Comparison of ENCODE assay signal across 14 cellular contexts in genomic region chr5:149414405-149415244, GRCh38. TPM values are rescaled to one million over a fixed set of nuclear protein-coding genes. Genes with fewer than 3 reads are reported as not detected.
A peak's percentile ranks its signal among the peaks of the same experiment; 100 is the strongest.
DNase-seq lines count a peak whose midpoint lies in the region; ATAC-seq, FAIRE-seq and TF ChIP-seq lines count a peak whose summit lies in the region.
"Had no signal": no experiment of that assay in that cellular context is flagged by ENCODE, and none has a peak within 500 bp of the region (broad histone marks: within the 10 kb centered on the region; RNA-seq: fewer than 3 reads in every experiment).

No MANE protein-coding gene starts in this region.

- no peak for ATAC-seq in lower lobe of right lung
- no peak for ATAC-seq in activated CD8-positive, alpha-beta T cell treated with anti-CD3 and anti-CD28 coated beads for 36 hours
- ATAC-seq in CD8-positive, alpha-beta T cell = no peak
- ATAC-seq: stimulated activated effector memory CD8-positive, alpha-beta T cell treated with anti-CD3 and anti-CD28 coated beads, Interleukin-12 subunit alpha, Interleukin-12 subunit beta, amount 100 ng/mL, for 72 hours had no signal

- 92% methylated on average over 8 of the region's 9 CpGs; no CpG with 5 or more reads in 1 of the 2 experiments for WGBS in H1 (ENCODE audit: extremely low coverage in 1 of 2, insufficient coverage in 1 of 2, insufficient read length in 1 of 2, insufficient replicate concordance in 2 of 2, low coverage in 1 of 2, low lambda C conversion rate in 2 of 2, missing lambda C conversion rate in 1 of 2), 2 experiments

- no peaks in the 10 kb centered on the region for H3K27me3 Mint-ChIP-seq in activated CD8-positive, alpha-beta T cell treated with anti-CD3 and anti-CD28 coated beads for 36 hours
- peaks cover 5% of the 10 kb centered on the region for H3K27me3 Mint-ChIP-seq in CD8-positive, alpha-beta T cell (ENCODE audit: low read depth)
- H3K27me3 Mint-ChIP-seq: activated T-cell treated with anti-CD3 and anti-CD28 coated beads, Interleukin-2, amount 50 U/mL, for 24 hours had no signal

- H3K4ac ChIP-seq in H1 (replicated peaks; ENCODE audit: insufficient read length, low read depth, low read length) = no peak overlapping the region

- no peak overlapping the region for H2BK120ac ChIP-seq in H1 (replicated peaks; ENCODE audit: low read depth, low read length)

- no peak overlapping the region for H2AK5ac ChIP-seq in H1 (ENCODE audit: low read depth, low read length)

- no peak overlapping the region for H2BK15ac ChIP-seq in H1 (ENCODE audit: low read length)

- H4K5ac ChIP-seq in H1 (ENCODE audit: insufficient read length, low read depth, low read length) = no peak overlapping the region

- TF ChIP-seq CTCF in HEK293 (tag by site-specific recombination; IDR thresholded peaks at IDR 0.05) (no peak), H1 (IDR thresholded peaks at IDR 0.05; ENCODE audit: control extremely low read depth in 1 of 3, insufficient read depth in 1 of 3, low read depth in 1 of 3, low read length in 3 of 3) (no peak), lower lobe of right lung (IDR thresholded peaks at IDR 0.05) (no peak), kidney (IDR thresholded peaks at IDR 0.05; ENCODE audit: borderline replicate concordance, extremely low read depth, insufficient read depth) (no peak)
- no peak for TF ChIP-seq CTCF in activated CD8-positive, alpha-beta T cell treated with anti-CD3 and anti-CD28 coated beads for 36 hours (IDR thresholded peaks at IDR 0.05)
- no peak for TF ChIP-seq CTCF in CD8-positive, alpha-beta T cell (IDR thresholded peaks at IDR 0.05)

- H4K8ac ChIP-seq in H1 (ENCODE audit: extremely low read depth, insufficient read depth, low read length) = no peak overlapping the region

- no peak overlapping the region for H3K23ac ChIP-seq in H1 (ENCODE audit: insufficient read length)

- H2BK20ac ChIP-seq in H1 (ENCODE audit: low read length) = no peak overlapping the region

- TF ChIP-seq EP300 in H1 (IDR thresholded peaks at IDR 0.05; ENCODE audit: borderline replicate concordance in 1 of 2, low read depth in 2 of 2, low read length in 2 of 2) = no peak

- H3K4me3 Mint-ChIP-seq in activated CD8-positive, alpha-beta T cell treated with anti-CD3 and anti-CD28 coated beads for 36 hours = no peak overlapping the region
- H3K4me3 Mint-ChIP-seq in CD8-positive, alpha-beta T cell = no peak overlapping the region
- H3K4me3 Mint-ChIP-seq: activated T-cell treated with anti-CD3 and anti-CD28 coated beads, Interleukin-2, amount 50 U/mL, for 24 hours; central memory CD8-positive, alpha-beta T cell; naive B cell; stimulated activated effector memory CD8-positive, alpha-beta T cell treated with anti-CD3 and anti-CD28 coated beads, Interleukin-12 subunit alpha, Interleukin-12 subunit beta, amount 100 ng/mL, for 72 hours had no signal

- H3K23me2 ChIP-seq in H1 (ENCODE audit: low read depth, low read length) = no peaks in the 10 kb centered on the region

- H2BK12ac ChIP-seq in H1 (ENCODE audit: low read depth, low read length) = no peak overlapping the region

- no peak for DNase-seq in H1 (ENCODE audit: low read depth in 1 of 2, low spot score in 2 of 2)
- no peak for DNase-seq in lower lobe of right lung
- DNase-seq in activated CD8-positive, alpha-beta T cell treated with anti-CD3 and anti-CD28 coated beads for 36 hours = no peak
- DNase-seq in kidney = no peak
- DNase-seq in effector CD8-positive, alpha-beta T cell (lab: John Stamatoyannopoulos, UW) = no peak
- DNase-seq in CD8-positive, alpha-beta T cell = no peak
- DNase-seq: activated T-cell treated with anti-CD3 and anti-CD28 coated beads, Interleukin-2, amount 50 U/mL, for 24 hours; hippocampal formation; naive B cell had no signal

- no peaks in the 10 kb centered on the region for H3K79me1 ChIP-seq in H1 (ENCODE audit: low read depth, low read length)

- no peaks in the 10 kb centered on the region for H3K4me1 Mint-ChIP-seq in activated CD8-positive, alpha-beta T cell treated with anti-CD3 and anti-CD28 coated beads for 36 hours (ENCODE audit: low read depth)
- no peaks in the 10 kb centered on the region for H3K4me1 Mint-ChIP-seq in CD8-positive, alpha-beta T cell (ENCODE audit: low read depth)
- H3K4me1 Mint-ChIP-seq: central memory CD8-positive, alpha-beta T cell; stimulated activated effector memory CD8-positive, alpha-beta T cell treated with anti-CD3 and anti-CD28 coated beads, Interleukin-12 subunit alpha, Interleukin-12 subunit beta, amount 100 ng/mL, for 72 hours had no signal

- CTCF ChIA-PET in HEK293 (lab: Yijun Ruan, JAX) = interaction anchor here (0.5 to 4.4 kb wide), 7 partner anchors 14 to 225 kb away, joined by 4 to 17 read pairs (median 4); no protein-coding TSS in a partner anchor
- CTCF ChIA-PET in H1 (lab: Charles Lee; ENCODE audit: partially characterized antibody) = interaction anchor here (1.0 to 15.4 kb wide), 9 partner anchors 9 to 47 kb away, joined by 3 to 315 read pairs (median 9); no protein-coding TSS in a partner anchor
- CTCF ChIA-PET in activated CD8-positive, alpha-beta T cell treated with anti-CD3 and anti-CD28 coated beads for 36 hours (lab: Charles Lee) = interaction anchor here (0.9 to 1.6 kb wide), 2 partner anchors 17 to 151 kb away, joined by 3 to 4 read pairs; no protein-coding TSS in a partner anchor
- CTCF ChIA-PET in CD8-positive, alpha-beta T cell (lab: Charles Lee) = interaction anchor here (0.9 to 2.0 kb wide), 2 partner anchors 20 to 149 kb away, joined by 4 to 7 read pairs; no protein-coding TSS in a partner anchor

- H3K27me3 ChIP-seq in H1 (replicated peaks in 1 of 4; ENCODE audit: control insufficient read depth in 3 of 4, extremely low read depth in 1 of 4, insufficient read depth in 3 of 4, low read length in 3 of 4) (no peaks in the 10 kb centered on the region), lower lobe of right lung (ENCODE audit: low read depth) (no peaks in the 10 kb centered on the region), subcutaneous abdominal adipose tissue (ENCODE audit: control insufficient read depth in 5 of 5, insufficient read depth in 4 of 5, low read length in 5 of 5) (no peaks in the 10 kb centered on the region)
- no peaks in the 10 kb centered on the region for H3K27me3 ChIP-seq in CD8-positive, alpha-beta T cell (ENCODE audit: insufficient read depth, low read length)

- H3K27ac ChIP-seq in HEK293 (ENCODE audit: extremely low read depth, low read depth, low read length) (no peak overlapping the region), H1 (ENCODE audit: low read depth, low read length) (no peak overlapping the region), lower lobe of right lung (peak overlapping the region; percentile 73), subcutaneous abdominal adipose tissue (ENCODE audit: low read depth, low read length) (peak overlapping the region; percentile 97), kidney (ENCODE audit: low read depth in 2 of 2, low read length in 2 of 2) (peak overlapping the region in 1 of 2 donors; percentile 25)
- no peak overlapping the region for H3K27ac ChIP-seq in CD8-positive, alpha-beta T cell (ENCODE audit: low read depth, low read length)

- H3K18ac ChIP-seq in H1 (ENCODE audit: extremely low read depth, low read length) = no peak overlapping the region

- no peaks in the 10 kb centered on the region for H3K36me3 Mint-ChIP-seq in activated CD8-positive, alpha-beta T cell treated with anti-CD3 and anti-CD28 coated beads for 36 hours (ENCODE audit: low read depth)
- no peaks in the 10 kb centered on the region for H3K36me3 Mint-ChIP-seq in CD8-positive, alpha-beta T cell
- H3K36me3 Mint-ChIP-seq: naive B cell; stimulated activated effector memory CD8-positive, alpha-beta T cell treated with anti-CD3 and anti-CD28 coated beads, Interleukin-12 subunit alpha, Interleukin-12 subunit beta, amount 100 ng/mL, for 72 hours had no signal

- no peaks in the 10 kb centered on the region for H3K9me3 Mint-ChIP-seq in activated CD8-positive, alpha-beta T cell treated with anti-CD3 and anti-CD28 coated beads for 36 hours
- H3K9me3 Mint-ChIP-seq in CD8-positive, alpha-beta T cell = no peaks in the 10 kb centered on the region
- H3K9me3 Mint-ChIP-seq: activated T-cell treated with anti-CD3 and anti-CD28 coated beads, Interleukin-2, amount 50 U/mL, for 24 hours; central memory CD8-positive, alpha-beta T cell; naive B cell; stimulated activated effector memory CD8-positive, alpha-beta T cell treated with anti-CD3 and anti-CD28 coated beads, Interleukin-12 subunit alpha, Interleukin-12 subunit beta, amount 100 ng/mL, for 72 hours had no signal

- TF ChIP-seq RAD21 in H1 (IDR thresholded peaks at IDR 0.05 in 1 of 2, conservative IDR thresholded peaks at IDR 0.05 in 1 of 2; ENCODE audit: low read depth in 2 of 2, low read length in 2 of 2) = no peak

- 0 out of 2 replicates have a peak overlapping the region, but pooled peaks have one; percentile 48 for H2BK5ac ChIP-seq in H1 (ENCODE audit: low read depth, low read length)

- H3K9ac ChIP-seq in H1 (replicated peaks in 1 of 4; ENCODE audit: extremely low read depth in 1 of 4, low read depth in 3 of 4, low read length in 3 of 4) (no peak overlapping the region), subcutaneous abdominal adipose tissue (ENCODE audit: low read length in 5 of 5) (peak overlapping the region in 2 of 5 donors; percentile 38), kidney (ENCODE audit: low read length in 2 of 2) (no peak overlapping the region)

- no peak overlapping the region for H3K56ac ChIP-seq in H1 (replicated peaks; ENCODE audit: insufficient read length, low read depth, low read length)

- H3K27ac Mint-ChIP-seq in activated CD8-positive, alpha-beta T cell treated with anti-CD3 and anti-CD28 coated beads for 36 hours = no peak overlapping the region
- no peak overlapping the region for H3K27ac Mint-ChIP-seq in CD8-positive, alpha-beta T cell
- H3K27ac Mint-ChIP-seq: activated T-cell treated with anti-CD3 and anti-CD28 coated beads, Interleukin-2, amount 50 U/mL, for 24 hours had no signal

- POLR2A ChIA-PET in HEK293 (lab: Yijun Ruan, JAX) = no interaction called here
- POLR2A ChIA-PET in H1 (lab: Charles Lee; ENCODE audit: partially characterized antibody) = interaction anchor here (0.7 to 1.0 kb wide), 3 partner anchors 10 to 137 kb away, joined by 3 read pairs; no protein-coding TSS in a partner anchor
- POLR2A ChIA-PET in activated CD8-positive, alpha-beta T cell treated with anti-CD3 and anti-CD28 coated beads for 36 hours (lab: Charles Lee) = no interaction called here
- POLR2A ChIA-PET in CD8-positive, alpha-beta T cell (lab: Charles Lee) = interaction anchor here (0.6 kb wide), 1 partner anchor 11 kb away, joined by 3 read pairs; no protein-coding TSS in a partner anchor

- TF ChIP-seq POLR2A in H1 (IDR thresholded peaks at IDR 0.05; ENCODE audit: control extremely low read depth in 1 of 2, low read depth in 2 of 2, low read length in 2 of 2) = no peak

- H4K91ac ChIP-seq in H1 (replicated peaks; ENCODE audit: insufficient read length, low read length) = no peak overlapping the region

- H3K4me1 ChIP-seq in HEK293 (ENCODE audit: control insufficient read depth, insufficient read depth, low read length) (peaks cover 6% of the 10 kb centered on the region; the same call in 1 of the 2 replicates), H1 (replicated peaks in 1 of 4; ENCODE audit: control insufficient read depth in 3 of 4, insufficient read depth in 4 of 4, low read length in 3 of 4) (peaks cover 0 to 6% (median 2%) of the 10 kb centered on the region in 4 experiments; a peak in 5 of 7 replicates), lower lobe of right lung (peaks cover 37% of the 10 kb centered on the region), subcutaneous abdominal adipose tissue (ENCODE audit: control insufficient read depth in 5 of 5, insufficient read depth in 5 of 5, low read length in 5 of 5) (peaks cover 14 to 99% (median 88%) of the 10 kb centered on the region in 5 donors), kidney (ENCODE audit: control insufficient read depth in 1 of 2, insufficient read depth in 1 of 2, low read depth in 1 of 2, low read length in 2 of 2) (peaks cover 0 to 11% of the 10 kb centered on the region in 2 donors)
- H3K4me1 ChIP-seq in CD8-positive, alpha-beta T cell (ENCODE audit: insufficient read depth, low read length) = no peaks in the 10 kb centered on the region

- no peaks in the 10 kb centered on the region for H4K20me1 ChIP-seq in H1 (replicated peaks in 1 of 2; ENCODE audit: control insufficient read depth in 1 of 2, insufficient read depth in 2 of 2, low read length in 2 of 2)

- no peaks in the 10 kb centered on the region for H3K36me3 ChIP-seq in HEK293 (ENCODE audit: control insufficient read depth in 2 of 2, insufficient read depth in 1 of 2, low read length in 2 of 2)
- no peaks in the 10 kb centered on the region for H3K36me3 ChIP-seq in H1 (ENCODE audit: control insufficient read depth in 2 of 4, insufficient read depth in 4 of 4, low read length in 3 of 4)
- H3K36me3 ChIP-seq in lower lobe of right lung = peaks cover 5% of the 10 kb centered on the region
- peaks cover 0 to 65% (median 33%) of the 10 kb centered on the region in 5 donors for H3K36me3 ChIP-seq in subcutaneous abdominal adipose tissue (ENCODE audit: control insufficient read depth in 5 of 5, insufficient read depth in 5 of 5, low read length in 5 of 5)
- H3K36me3 ChIP-seq in kidney (ENCODE audit: control insufficient read depth in 1 of 2, insufficient read depth in 2 of 2, low read length in 2 of 2) = peaks cover 0 to 4% of the 10 kb centered on the region in 2 donors
- H3K36me3 ChIP-seq in CD8-positive, alpha-beta T cell (ENCODE audit: insufficient read depth, low read length) = no peaks in the 10 kb centered on the region

- no peaks in the 10 kb centered on the region for H3K79me2 ChIP-seq in H1 (ENCODE audit: control insufficient read depth in 1 of 2, insufficient read depth in 2 of 2, low read length in 2 of 2)

- H3K14ac ChIP-seq in H1 (ENCODE audit: insufficient read length) = no peak overlapping the region

- FAIRE-seq in H1 (lab: Jason Lieb, UNC) (no peak), kidney (lab: Jason Lieb, UNC) (no peak)
- FAIRE-seq: GM18507 had no signal

- H3K9me3 ChIP-seq in HEK293 (ENCODE audit: control insufficient read depth, insufficient read depth, low read depth, low read length) = no peaks in the 10 kb centered on the region
- no peaks in the 10 kb centered on the region for H3K9me3 ChIP-seq in H1 (ENCODE audit: insufficient read depth in 2 of 2, low read depth in 1 of 2, low read length in 1 of 2)
- H3K9me3 ChIP-seq in lower lobe of right lung = no peaks in the 10 kb centered on the region
- no peaks in the 10 kb centered on the region for H3K9me3 ChIP-seq in subcutaneous abdominal adipose tissue (ENCODE audit: control insufficient read depth in 5 of 5, low read length in 5 of 5)
- no peaks in the 10 kb centered on the region for H3K9me3 ChIP-seq in kidney (ENCODE audit: control insufficient read depth in 1 of 2, low read length in 2 of 2)
- no peaks in the 10 kb centered on the region for H3K9me3 ChIP-seq in CD8-positive, alpha-beta T cell (ENCODE audit: low read length)

- no peak overlapping the region for H2AFZ ChIP-seq in H1 (ENCODE audit: low read length)

- intact Hi-C loops in lower lobe of right lung (cut with DNase I) = no loop called here
- intact Hi-C loops in activated CD8-positive, alpha-beta T cell treated with anti-CD3 and anti-CD28 coated beads for 36 hours (cut with micrococcal nuclease) = no loop called here
- intact Hi-C loops in kidney (cut with DNase I) = no loop called here
- intact Hi-C loops in CD8-positive, alpha-beta T cell (cut with DNase I, micrococcal nuclease) = no loop called here

- no peak overlapping the region for H3K4me3 ChIP-seq in HEK293 (ENCODE audit: low read depth, low read length)
- H3K4me3 ChIP-seq in H1 (ENCODE audit: extremely low read depth in 1 of 4, insufficient read depth in 2 of 4, low read depth in 3 of 4, low read length in 4 of 4) = no peak overlapping the region
- peak overlapping the region; percentile 54 for H3K4me3 ChIP-seq in lower lobe of right lung
- peak overlapping the region in 3 of 5 donors; percentile 4 to 29 (median 27) for H3K4me3 ChIP-seq in subcutaneous abdominal adipose tissue (ENCODE audit: low read depth in 1 of 5, low read length in 5 of 5)
- no peak overlapping the region for H3K4me3 ChIP-seq in kidney (ENCODE audit: low read length in 2 of 2)
- H3K4me3 ChIP-seq in CD8-positive, alpha-beta T cell (ENCODE audit: low read depth, low read length) = no peak overlapping the region

- H3K4me2 ChIP-seq in H1 (ENCODE audit: insufficient read depth in 1 of 2, low read depth in 2 of 2, low read length in 2 of 2) = no peak overlapping the region

RNA-seq across cellular contexts. Expression of gene IL17B, which starts 35.5 kb away (rescaled TPM):
- total RNA-seq in H1 (2021; fragmentation: NEBNext Ultra II Directional; extraction: Animal tissue kit (Norgen Biotek cat#: 25700)) = not detected in 2 replicates
- polyA plus RNA-seq in H1 (2011; rRNA removed) = 0.18 TPM in 1 of 2 replicates, not detected in the other
- polyA plus RNA-seq in H1 (2011; cell fraction: cytosol; rRNA removed) = not detected
- polyA plus RNA-seq in H1 (2011; cell fraction: nucleus; rRNA removed) = not detected
- polyA plus RNA-seq in H1 (2012, experiment 1 of 2) = not detected in 4 replicates
- polyA plus RNA-seq in H1 (2012, experiment 2 of 2) = not detected
- polyA plus RNA-seq in H1 (2013, experiment 1 of 2) = not detected
- not detected for polyA plus RNA-seq in H1 (2013, experiment 2 of 2)
- not detected in 2 replicates for polyA minus RNA-seq in H1 (2011; rRNA and poly(A)+ RNA removed)
- polyA minus RNA-seq in H1 (2011; cell fraction: cytosol; rRNA and poly(A)+ RNA removed) = not detected
- polyA minus RNA-seq in H1 (2011; cell fraction: nucleus; rRNA and poly(A)+ RNA removed) = not detected
- total RNA-seq in lower lobe of right lung = not detected
- total RNA-seq in activated CD8-positive, alpha-beta T cell treated with anti-CD3 and anti-CD28 coated beads for 36 hours = not detected
- 1.4 TPM for total RNA-seq in kidney
- polyA plus RNA-seq in kidney (ENCODE audit: insufficient read depth, low read depth, low replicate concordance) = 4.7 TPM
- total RNA-seq in CD8-positive, alpha-beta T cell = not detected

RNA-seq across cellular contexts. Expression of gene PCYOX1L, which starts 56.8 kb away (rescaled TPM):
- 6.8 and 7.9 TPM in 2 replicates for total RNA-seq in H1 (2021; fragmentation: NEBNext Ultra II Directional; extraction: Animal tissue kit (Norgen Biotek cat#: 25700))
- 17.2 and 19.0 TPM in 2 replicates for polyA plus RNA-seq in H1 (2011; rRNA removed)
- 14.6 TPM for polyA plus RNA-seq in H1 (2011; cell fraction: cytosol; rRNA removed)
- polyA plus RNA-seq in H1 (2011; cell fraction: nucleus; rRNA removed) = 26.8 TPM
- polyA plus RNA-seq in H1 (2012, experiment 1 of 2) = 8.6 to 13.2 TPM (median 10.8 TPM) in 4 replicates
- polyA plus RNA-seq in H1 (2012, experiment 2 of 2) = 5.0 TPM
- 15.8 TPM for polyA plus RNA-seq in H1 (2013, experiment 1 of 2)
- 16.5 TPM for polyA plus RNA-seq in H1 (2013, experiment 2 of 2)
- polyA minus RNA-seq in H1 (2011; rRNA and poly(A)+ RNA removed) = 13.5 and 14.2 TPM in 2 replicates
- 6.1 TPM for polyA minus RNA-seq in H1 (2011; cell fraction: cytosol; rRNA and poly(A)+ RNA removed)
- polyA minus RNA-seq in H1 (2011; cell fraction: nucleus; rRNA and poly(A)+ RNA removed) = 10.8 TPM
- 5.9 TPM for total RNA-seq in lower lobe of right lung
- 10 to 100 TPM; 19.7 to 21.2 TPM for total RNA-seq in activated CD8-positive, alpha-beta T cell treated with anti-CD3 and anti-CD28 coated beads for 36 hours
- total RNA-seq in kidney = 7.2 TPM
- 9.0 TPM for polyA plus RNA-seq in kidney (ENCODE audit: insufficient read depth, low read depth, low replicate concordance)
- 10 to 100 TPM; 18.9 to 21.9 TPM for total RNA-seq in CD8-positive, alpha-beta T cell

Comparison
In these comparisons a context has a peak if more than half of its experiments do, and no peak if none do; other contexts are left out.
1. H3K27ac ChIP-seq: peak in lower lobe of right lung (single experiment) and subcutaneous abdominal adipose tissue (single experiment); none in HEK293 (single experiment), H1 (single experiment) and CD8-positive, alpha-beta T cell (single experiment).
2. H3K4me3 ChIP-seq: peak in lower lobe of right lung (single experiment) and subcutaneous abdominal adipose tissue (3 of 5); none in HEK293 (single experiment), H1 (0 of 4), kidney (0 of 2) and CD8-positive, alpha-beta T cell (single experiment).
3. POLR2A ChIA-PET loops: an anchor here in H1 (0.7 to 1.0 kb wide) and CD8-positive, alpha-beta T cell (0.6 kb wide); none called in HEK293 and activated CD8-positive, alpha-beta T cell treated with anti-CD3 and anti-CD28 coated beads for 36 hours.